ENCODE assay signal across 1 cellular context in genomic region chr2:233928594-233929351, GRCh38.
TF ChIP-seq lines count a peak whose summit lies in the region.

No MANE protein-coding gene starts in this region.

TF ChIP-seq in GM23338, 12 proteins besides CTCF, POLR2A, EP300 and RAD21 (continued from another document):
- TF ChIP-seq ZNF462 (CRISPR knock-in tag; IDR thresholded peaks at IDR 0.05) (no peak), CREB1 (CRISPR knock-in tag; IDR thresholded peaks at IDR 0.05; ENCODE audit: low read depth) (no peak)
